Comparison of ENCODE assay signal across 26 cellular contexts in genomic region chr4:79947386-79947785, GRCh38.
"Had no signal": no experiment of that assay in that cellular context is flagged by ENCODE, and none has a peak within 500 bp of the region (broad histone marks: within the 10 kb centered on the region; RNA-seq: fewer than 3 reads in every experiment).

No MANE protein-coding gene starts in this region.

- H3K36me3 Mint-ChIP-seq: activated naive CD8-positive, alpha-beta T cell treated with anti-CD3 and anti-CD28 coated beads, Interleukin-2, amount 10 ng/mL, durations not matched to agents 7 days and 5 days had no signal

- H3K36me3 ChIP-seq: breast epithelium, MG63, SJSA1 had no signal

- H3K27me3 Mint-ChIP-seq: activated CD4-positive, alpha-beta T cell treated with anti-CD3 and anti-CD28 coated beads for 36 hours; activated CD8-positive, alpha-beta T cell treated with anti-CD3 and anti-CD28 coated beads for 36 hours; activated naive CD8-positive, alpha-beta T cell treated with anti-CD3 and anti-CD28 coated beads, Interleukin-2, amount 10 ng/mL, durations not matched to agents 7 days and 5 days had no signal

- H3K27ac Mint-ChIP-seq: activated CD4-positive, alpha-beta T cell treated with anti-CD3 and anti-CD28 coated beads for 36 hours; activated CD8-positive, alpha-beta T cell treated with anti-CD3 and anti-CD28 coated beads for 36 hours; activated naive CD8-positive, alpha-beta T cell treated with anti-CD3 and anti-CD28 coated beads, Interleukin-2, amount 10 ng/mL, durations not matched to agents 7 days and 5 days; activated T-cell treated with anti-CD3 and anti-CD28 coated beads, Interleukin-2, amount 50 U/mL, for 72 hours had no signal

- H3K4me1 ChIP-seq: breast epithelium had no signal

- FAIRE-seq: TTC549 had no signal

- DNase-seq: activated CD4-positive, alpha-beta T cell treated with anti-CD3 and anti-CD28 coated beads for 36 hours; activated CD4-positive, CD25-positive, alpha-beta regulatory T cell; activated CD8-positive, alpha-beta memory T cell treated with anti-CD3 and anti-CD28 coated beads, Interleukin-2, amount 50 U/mL, for 4 hours; activated CD8-positive, alpha-beta T cell treated with anti-CD3 and anti-CD28 coated beads for 36 hours; activated naive CD4-positive, alpha-beta T cell treated with anti-CD3 and anti-CD28 coated beads, Interleukin-2, amount 50 U/mL, for 16 hours; activated naive CD8-positive, alpha-beta T cell treated with anti-CD3 and anti-CD28 coated beads, Interleukin-2, amount 10 ng/mL, durations not matched to agents 7 days and 5 days; activated T-cell treated with anti-CD3 and anti-CD28 coated beads, Interleukin-2, amount 50 U/mL, for 72 hours; aorta; central memory CD4-positive, alpha-beta T cell; MG63; MV-4-11; NCI-H1092 treated with DMSO at 0.1 percent for 48 hours; NCI-H1436 treated with DMSO at 0.1 percent for 48 hours; NCI-H1930; NCI-H510A treated with DMSO at 0.1 percent for 48 hours; NCI-H69; NK-92 treated with Interleukin-12 subunit alpha and Interleukin-12 subunit beta, amount 100 ng/mL, for 24 hours; OCI-M1; Right ventricle myocardium superior; T-helper 2 cell; T1000 had no signal

- H3K4me3 Mint-ChIP-seq: activated CD4-positive, alpha-beta T cell treated with anti-CD3 and anti-CD28 coated beads for 36 hours; activated CD8-positive, alpha-beta T cell treated with anti-CD3 and anti-CD28 coated beads for 36 hours; activated naive CD8-positive, alpha-beta T cell treated with anti-CD3 and anti-CD28 coated beads, Interleukin-2, amount 10 ng/mL, durations not matched to agents 7 days and 5 days; activated T-cell treated with anti-CD3 and anti-CD28 coated beads, Interleukin-2, amount 50 U/mL, for 72 hours had no signal

- H3K9me3 ChIP-seq: breast epithelium, MG63, SJSA1 had no signal

- H3K9me3 Mint-ChIP-seq: activated CD8-positive, alpha-beta T cell treated with anti-CD3 and anti-CD28 coated beads for 36 hours; activated naive CD8-positive, alpha-beta T cell treated with anti-CD3 and anti-CD28 coated beads, Interleukin-2, amount 10 ng/mL, durations not matched to agents 7 days and 5 days; activated T-cell treated with anti-CD3 and anti-CD28 coated beads, Interleukin-2, amount 50 U/mL, for 72 hours had no signal

- H3K4me1 Mint-ChIP-seq: activated naive CD8-positive, alpha-beta T cell treated with anti-CD3 and anti-CD28 coated beads, Interleukin-2, amount 10 ng/mL, durations not matched to agents 7 days and 5 days had no signal

- H3K27ac ChIP-seq: breast epithelium, RWPE1, SJSA1 had no signal

- H3K4me3 ChIP-seq: breast epithelium, MG63, SJSA1 had no signal

- H3K27me3 ChIP-seq: breast epithelium, MG63, SJSA1 had no signal

- ATAC-seq: activated CD4-positive, alpha-beta T cell treated with anti-CD3 and anti-CD28 coated beads for 36 hours; activated CD8-positive, alpha-beta T cell treated with anti-CD3 and anti-CD28 coated beads for 36 hours; activated T-cell treated with anti-CD3 and anti-CD28 coated beads, Interleukin-2, amount 50 U/mL, for 72 hours; Panc1 had no signal
